Comparison of ENCODE assay signal across 8 cellular contexts in genomic region chr7:98869374-98870070, GRCh38. TPM values are rescaled to one million over a fixed set of nuclear protein-coding genes. Genes with fewer than 3 reads are reported as not detected.
DNase-seq lines count a peak whose midpoint lies in the region; ATAC-seq and TF ChIP-seq lines count a peak whose summit lies in the region.

TMEM130 (minus strand) TSS chr7:98870014; CDS start chr7:98869861, 153 bp downstream.

- H3K36me3 Mint-ChIP-seq in T-helper 17 cell (ENCODE audit: low read depth): no peaks in the 10 kb centered on the region

- TF ChIP-seq CTCF in foreskin keratinocyte (conservative IDR thresholded peaks at IDR 0.05): no peak

- peaks cover 43% of the 10 kb centered on the region for H3K27me3 ChIP-seq in foreskin keratinocyte

- H3K27ac ChIP-seq in foreskin keratinocyte: no peak within 1 kb of the TSS

- peaks cover 3% of the 10 kb centered on the region for H3K4me1 Mint-ChIP-seq in T-helper 17 cell

- peak; percentile 44 for ATAC-seq in T-helper 17 cell
- ATAC-seq in foreskin keratinocyte: peak; percentile 20

- H3K4me3 Mint-ChIP-seq in T-helper 17 cell: peak within 1 kb of the TSS; percentile 87

- no peaks in the 10 kb centered on the region for H3K4me1 ChIP-seq in foreskin keratinocyte

- peak; percentile 24 for DNase-seq in NCI-H146 (lab: John Stamatoyannopoulos, UW)
- DNase-seq in NCI-H146 treated with DMSO at 0.1 percent for 48 hours (lab: John Stamatoyannopoulos, UW; ENCODE audit: unreplicated experiment): no peak
- DNase-seq in T-helper 17 cell: no peak
- no peak for DNase-seq in foreskin keratinocyte
- DNase-seq in skeletal muscle cell (ENCODE audit: low read depth): no peak
- no peak for DNase-seq in activated gamma-delta T cell (lab: John Stamatoyannopoulos, UW)
- no peak for DNase-seq in glomerular visceral epithelial cell (ENCODE audit: extremely low spot score)
- no peak for DNase-seq in NOMO-1 treated with DMSO at 0.1 percent for 48 hours (lab: John Stamatoyannopoulos, UW; ENCODE audit: unreplicated experiment)

- peak within 1 kb of the TSS; percentile 21 for H3K27ac Mint-ChIP-seq in T-helper 17 cell

- peak within 1 kb of the TSS; percentile 45 for H3K4me3 ChIP-seq in skeletal muscle cell (ENCODE audit: low read depth, low read length)

- no peaks in the 10 kb centered on the region for H3K9me3 ChIP-seq in T-helper 17 cell (ENCODE audit: control insufficient read depth, low read length, poor library complexity, severe bottlenecking)

- H3K27me3 Mint-ChIP-seq in T-helper 17 cell: no peaks in the 10 kb centered on the region

RNA-seq across cellular contexts. Expression of gene TMEM130, which starts in this region (rescaled TPM):
- total RNA-seq in T-helper 17 cell: under 1 TPM in 1 of 2 donors, not detected in 1; 0.22 TPM
- total RNA-seq in foreskin keratinocyte: not detected in 2 replicates
- polyA plus RNA-seq in foreskin keratinocyte: not detected in 2 replicates

Comparison
In these comparisons a context has a peak if more than half of its experiments do, and no peak if none do; other contexts are left out.
1. Peak in ATAC-seq in T-helper 17 cell; RNA of the gene not detected or under 1 TPM.
2. Peak in ATAC-seq in foreskin keratinocyte; RNA of the gene not detected or under 1 TPM.